ENCODE assay signal across 1 cellular context in the genomic region with DNA sequence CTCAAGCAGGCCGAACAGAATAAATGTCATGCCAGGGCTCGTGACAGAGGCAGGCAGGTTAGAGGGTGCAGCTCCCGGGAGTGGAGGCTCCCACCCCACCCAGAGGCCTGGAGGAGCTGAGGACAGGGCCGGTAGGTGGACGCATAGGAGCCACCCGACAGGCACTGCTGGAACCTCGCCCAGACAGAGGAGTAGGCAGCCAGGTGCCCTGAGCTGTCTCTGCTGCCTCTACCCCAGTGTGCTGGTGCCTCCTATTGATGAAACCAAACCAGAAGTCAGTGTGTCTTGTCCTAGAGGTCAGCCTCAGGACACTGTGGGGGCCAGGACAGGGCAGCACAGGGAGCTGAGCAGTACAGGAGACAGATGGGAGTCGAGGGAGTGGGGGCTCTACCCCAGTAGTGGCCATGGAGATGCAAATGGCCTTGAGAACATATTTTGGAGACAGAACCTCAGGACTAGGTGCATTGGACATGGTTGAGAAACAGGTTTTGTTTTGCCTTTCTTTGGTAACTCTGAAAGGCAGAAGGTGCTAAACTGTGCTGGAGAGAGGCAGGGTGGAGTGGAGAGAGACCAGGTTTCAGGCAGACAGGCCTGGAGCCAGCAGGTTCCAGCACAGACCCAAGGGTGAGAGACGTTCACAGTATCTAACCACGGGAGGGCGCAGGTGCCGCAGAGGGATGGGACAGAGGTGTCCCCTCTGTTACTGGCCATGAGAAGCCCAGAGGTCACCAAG.
TF ChIP-seq lines count a peak whose summit lies in the region.

No MANE protein-coding gene starts in this region.

TF ChIP-seq in GM23338, 12 proteins besides CTCF, POLR2A, EP300 and RAD21:
- TF ChIP-seq EZH2phosphoT487 (IDR thresholded peaks at IDR 0.05; ENCODE audit: unreplicated experiment) (no peak), ZNF114 (CRISPR knock-in tag; IDR thresholded peaks at IDR 0.05) (no peak), REST (IDR thresholded peaks at IDR 0.05; ENCODE audit: unreplicated experiment) (no peak), ZNF331 (CRISPR knock-in tag; IDR thresholded peaks at IDR 0.05; ENCODE audit: low read depth) (no peak)
- TF ChIP-seq, protein P1, sequence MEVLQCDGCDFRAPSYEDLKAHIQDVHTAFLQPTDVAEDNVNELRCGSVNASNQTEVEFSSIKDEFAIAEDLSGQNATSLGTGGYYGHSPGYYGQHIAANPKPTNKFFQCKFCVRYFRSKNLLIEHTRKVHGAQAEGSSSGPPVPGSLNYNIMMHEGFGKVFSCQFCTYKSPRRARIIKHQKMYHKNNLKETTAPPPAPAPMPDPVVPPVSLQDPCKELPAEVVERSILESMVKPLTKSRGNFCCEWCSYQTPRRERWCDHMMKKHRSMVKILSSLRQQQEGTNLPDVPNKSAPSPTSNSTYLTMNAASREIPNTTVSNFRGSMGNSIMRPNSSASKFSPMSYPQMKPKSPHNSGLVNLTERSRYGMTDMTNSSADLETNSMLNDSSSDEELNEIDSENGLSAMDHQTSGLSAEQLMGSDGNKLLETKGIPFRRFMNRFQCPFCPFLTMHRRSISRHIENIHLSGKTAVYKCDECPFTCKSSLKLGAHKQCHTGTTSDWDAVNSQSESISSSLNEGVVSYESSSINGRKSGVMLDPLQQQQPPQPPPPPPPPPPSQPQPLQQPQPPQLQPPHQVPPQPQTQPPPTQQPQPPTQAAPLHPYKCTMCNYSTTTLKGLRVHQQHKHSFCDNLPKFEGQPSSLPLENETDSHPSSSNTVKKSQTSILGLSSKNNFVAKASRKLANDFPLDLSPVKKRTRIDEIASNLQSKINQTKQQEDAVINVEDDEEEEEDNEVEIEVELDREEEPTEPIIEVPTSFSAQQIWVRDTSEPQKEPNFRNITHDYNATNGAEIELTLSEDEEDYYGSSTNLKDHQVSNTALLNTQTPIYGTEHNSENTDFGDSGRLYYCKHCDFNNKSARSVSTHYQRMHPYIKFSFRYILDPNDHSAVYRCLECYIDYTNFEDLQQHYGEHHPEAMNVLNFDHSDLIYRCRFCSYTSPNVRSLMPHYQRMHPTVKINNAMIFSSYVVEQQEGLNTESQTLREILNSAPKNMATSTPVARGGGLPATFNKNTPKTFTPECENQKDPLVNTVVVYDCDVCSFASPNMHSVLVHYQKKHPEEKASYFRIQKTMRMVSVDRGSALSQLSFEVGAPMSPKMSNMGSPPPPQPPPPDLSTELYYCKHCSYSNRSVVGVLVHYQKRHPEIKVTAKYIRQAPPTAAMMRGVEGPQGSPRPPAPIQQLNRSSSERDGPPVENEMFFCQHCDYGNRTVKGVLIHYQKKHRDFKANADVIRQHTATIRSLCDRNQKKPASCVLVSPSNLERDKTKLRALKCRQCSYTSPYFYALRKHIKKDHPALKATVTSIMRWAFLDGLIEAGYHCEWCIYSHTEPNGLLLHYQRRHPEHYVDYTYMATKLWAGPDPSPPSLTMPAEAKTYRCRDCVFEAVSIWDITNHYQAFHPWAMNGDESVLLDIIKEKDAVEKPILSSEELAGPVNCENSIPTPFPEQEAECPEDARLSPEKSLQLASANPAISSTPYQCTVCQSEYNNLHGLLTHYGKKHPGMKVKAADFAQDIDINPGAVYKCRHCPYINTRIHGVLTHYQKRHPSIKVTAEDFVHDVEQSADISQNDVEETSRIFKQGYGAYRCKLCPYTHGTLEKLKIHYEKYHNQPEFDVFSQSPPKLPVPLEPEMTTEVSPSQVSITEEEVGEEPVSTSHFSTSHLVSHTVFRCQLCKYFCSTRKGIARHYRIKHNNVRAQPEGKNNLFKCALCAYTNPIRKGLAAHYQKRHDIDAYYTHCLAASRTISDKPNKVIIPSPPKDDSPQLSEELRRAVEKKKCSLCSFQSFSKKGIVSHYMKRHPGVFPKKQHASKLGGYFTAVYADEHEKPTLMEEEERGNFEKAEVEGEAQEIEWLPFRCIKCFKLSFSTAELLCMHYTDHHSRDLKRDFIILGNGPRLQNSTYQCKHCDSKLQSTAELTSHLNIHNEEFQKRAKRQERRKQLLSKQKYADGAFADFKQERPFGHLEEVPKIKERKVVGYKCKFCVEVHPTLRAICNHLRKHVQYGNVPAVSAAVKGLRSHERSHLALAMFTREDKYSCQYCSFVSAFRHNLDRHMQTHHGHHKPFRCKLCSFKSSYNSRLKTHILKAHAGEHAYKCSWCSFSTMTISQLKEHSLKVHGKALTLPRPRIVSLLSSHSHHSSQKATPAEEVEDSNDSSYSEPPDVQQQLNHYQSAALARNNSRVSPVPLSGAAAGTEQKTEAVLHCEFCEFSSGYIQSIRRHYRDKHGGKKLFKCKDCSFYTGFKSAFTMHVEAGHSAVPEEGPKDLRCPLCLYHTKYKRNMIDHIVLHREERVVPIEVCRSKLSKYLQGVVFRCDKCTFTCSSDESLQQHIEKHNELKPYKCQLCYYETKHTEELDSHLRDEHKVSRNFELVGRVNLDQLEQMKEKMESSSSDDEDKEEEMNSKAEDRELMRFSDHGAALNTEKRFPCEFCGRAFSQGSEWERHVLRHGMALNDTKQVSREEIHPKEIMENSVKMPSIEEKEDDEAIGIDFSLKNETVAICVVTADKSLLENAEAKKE (CRISPR knock-in tag; IDR thresholded peaks at IDR 0.05) = no peak
